8 cellular contexts compared by ENCODE assay signal in genomic region chr1:20212685-20213331, GRCh38. TPM values are rescaled to one million over a fixed set of nuclear protein-coding genes. Genes with fewer than 3 reads are reported as not detected.
A peak's percentile ranks its signal among the peaks of the same experiment; 100 is the strongest.
DNase-seq lines count a peak whose midpoint lies in the region; ATAC-seq and TF ChIP-seq lines count a peak whose summit lies in the region.

No MANE protein-coding gene starts in this region.

- H3K4me3 ChIP-seq in BJ (ENCODE audit: low read depth, low read length) = no peak overlapping the region
- H3K4me3 ChIP-seq in dorsolateral prefrontal cortex = peak overlapping the region in 14 of 59 donors; percentile 3 to 40 (median 22)
- H3K4me3 ChIP-seq in lower lobe of right lung = no peak overlapping the region

- intact Hi-C loops in dorsolateral prefrontal cortex (cut with DNase I) (loop anchor here (2.0 to 5.0 kb wide), 4 partner anchors 149 to 419 kb away; partner anchors contain the start of gene PINK1 (in 1 of the 2)), lower lobe of right lung (cut with DNase I) (loop anchor here (5.0 kb wide), 1 partner anchor 274 kb away; the partner anchor contains the start of gene CAMK2N1)

- POLR2A ChIA-PET in BJ (lab: Charles Lee) = no interaction called here

- no peaks in the 10 kb centered on the region for H3K9me3 ChIP-seq in lower lobe of right lung

- ATAC-seq in HG03066 (IDR thresholded peaks at IDR 0.05; ENCODE audit: low read depth, unreplicated experiment) = peak; percentile 50
- ATAC-seq in lower lobe of right lung = peak; percentile 88 to 92
- no peak for ATAC-seq in GM21423 (IDR thresholded peaks at IDR 0.05; ENCODE audit: unreplicated experiment)

- TF ChIP-seq CTCF in BJ (IDR thresholded peaks at IDR 0.05; ENCODE audit: insufficient read depth, low read depth, low read length) (peak; percentile 84), dorsolateral prefrontal cortex (IDR thresholded peaks at IDR 0.05 in 54 of 56, conservative IDR thresholded peaks at IDR 0.05 in 2 of 56; ENCODE audit: low read depth in 1 of 56, partially characterized antibody in 56 of 56) (peak; percentile 62 to 91 (median 77)), lower lobe of right lung (IDR thresholded peaks at IDR 0.05) (peak; percentile 79)

- no peaks in the 10 kb centered on the region for H3K36me3 ChIP-seq in BJ (ENCODE audit: control insufficient read depth, insufficient read depth, low read length)
- H3K36me3 ChIP-seq in lower lobe of right lung = no peaks in the 10 kb centered on the region

- DNase-seq in BJ (ENCODE audit: low read depth) (no peak), NCI-H524 treated with DMSO at 0.1 percent for 48 hours (lab: John Stamatoyannopoulos, UW) (peak; percentile 58), dorsolateral prefrontal cortex (peak; percentile 33 to 73 (median 51)), lower lobe of right lung (peak; percentile 78)
- DNase-seq in activated CD4-positive, alpha-beta T cell treated with anti-CD3 and anti-CD28 coated beads, Interleukin-2, amount 50 U/mL, for 24 hours (ENCODE audit: low read depth in 1 of 2, low spot score in 1 of 2) = peak; percentile 19 to 46
- peak; percentile 7 to 10 for DNase-seq in stimulated activated CD8-positive, alpha-beta memory T cell treated with anti-CD3 and anti-CD28 coated beads, Interleukin-15, amount 100 ng/mL, for 4 hours (ENCODE audit: low read depth in 2 of 2)

- peaks cover 12% of the 10 kb centered on the region for H3K4me1 ChIP-seq in lower lobe of right lung

- CTCF ChIA-PET in BJ (lab: Yijun Ruan, JAX) = interaction anchor here (0.6 to 4.7 kb wide), 21 partner anchors 8 to 282 kb away, joined by 3 to 23 read pairs (median 7); no protein-coding TSS in a partner anchor

- H3K27ac ChIP-seq in dorsolateral prefrontal cortex (peak overlapping the region in 2 of 59 donors; percentile 5 to 16), lower lobe of right lung (no peak overlapping the region)

- H3K27me3 ChIP-seq in BJ (ENCODE audit: control insufficient read depth, insufficient read depth, low read length) (peaks cover 5% of the 10 kb centered on the region), dorsolateral prefrontal cortex (no peaks in the 10 kb centered on the region), lower lobe of right lung (ENCODE audit: low read depth) (peaks cover 10% of the 10 kb centered on the region)

RNA-seq across cellular contexts. Expression of gene PLA2G2C, which starts 26.5 kb away (rescaled TPM):
- not detected in 2 replicates for polyA plus RNA-seq in BJ (2011; rRNA removed)
- polyA minus RNA-seq in BJ (2011; rRNA and poly(A)+ RNA removed) = not detected in 2 replicates
- total RNA-seq in dorsolateral prefrontal cortex (1 to 10 TPM in 7 of 120 experiments, under 1 TPM in 46, not detected in 67; 0.13 to 3.1 (median 0.46) TPM), lower lobe of right lung (not detected)

RNA-seq across cellular contexts. Expression of gene UBXN10, which starts 26.9 kb away (rescaled TPM):
- polyA plus RNA-seq in BJ (2011; rRNA removed) = not detected in 2 replicates
- polyA minus RNA-seq in BJ (2011; rRNA and poly(A)+ RNA removed) = not detected in 2 replicates
- total RNA-seq in dorsolateral prefrontal cortex = 10 to 100 TPM in 65 of 120 experiments, 1 to 10 TPM in 55; 2.9 to 18.7 (median 10.4) TPM
- total RNA-seq in lower lobe of right lung = 7.8 TPM
